8 cellular contexts compared by ENCODE assay signal in the genomic region with DNA sequence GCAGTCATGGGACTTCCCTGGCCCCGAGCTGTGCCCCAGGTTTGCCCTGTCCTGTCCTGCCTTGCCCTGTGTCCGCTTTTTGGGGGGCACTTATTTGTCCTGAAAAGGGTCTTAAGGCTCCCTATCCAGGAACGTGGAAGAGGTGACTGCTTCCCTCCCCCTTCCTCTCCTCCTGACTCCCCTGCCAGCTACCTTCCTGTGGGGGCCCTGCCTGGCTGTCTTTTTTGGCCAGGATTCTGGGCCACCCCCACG. TPM values are rescaled to one million over a fixed set of nuclear protein-coding genes. Genes with fewer than 3 reads are reported as not detected.
DNase-seq lines count a peak whose midpoint lies in the region; ATAC-seq and TF ChIP-seq lines count a peak whose summit lies in the region.

No MANE protein-coding gene starts in this region.

- peaks cover 3% of the 10 kb centered on the region for H3K36me3 Mint-ChIP-seq in activated B cell treated with CpG ODN at 0.5 μM for 24 hours (ENCODE audit: low read depth)

- TF ChIP-seq POLR2A in lower leg skin (IDR thresholded peaks at IDR 0.05): no peak

- H3K4me3 ChIP-seq in HFF-Myc (replicated peaks; ENCODE audit: low read depth, low read length) (peak overlapping the region; percentile 59), foreskin fibroblast (ENCODE audit: low read depth in 1 of 2, low read length in 2 of 2) (peak overlapping the region; percentile 49 to 62), skin epidermis (peak overlapping the region in 6 of 7 experiments; percentile 32 to 47 (median 38)), lower leg skin (ENCODE audit: low read depth, poor library complexity, severe bottlenecking) (no peak overlapping the region)

- no peaks in the 10 kb centered on the region for H3K27me3 Mint-ChIP-seq in activated B cell treated with CpG ODN at 0.5 μM for 24 hours

- peak overlapping the region; percentile 95 for H3K4me3 Mint-ChIP-seq in activated B cell treated with CpG ODN at 0.5 μM for 24 hours

- DNase-seq in HFF-Myc (ENCODE audit: extremely low read depth, low read depth) (no peak), activated B cell treated with CpG ODN at 0.5 μM for 24 hours (no peak), foreskin fibroblast (no peak), lower leg skin (ENCODE audit: low spot score in 2 of 2) (no peak), NCI-H146 treated with DMSO at 0.1 percent for 48 hours (lab: John Stamatoyannopoulos, UW; ENCODE audit: unreplicated experiment) (no peak)

- CTCF ChIA-PET in activated B cell treated with CpG ODN at 0.5 μM for 24 hours (lab: Charles Lee): interaction anchor here (0.9 to 1.4 kb wide), 3 partner anchors 10 to 181 kb away, joined by 3 to 5 read pairs (median 4); no protein-coding TSS in a partner anchor

- intact Hi-C loops in activated B cell treated with CpG ODN at 0.5 μM for 24 hours (cut with micrococcal nuclease): loop anchor here (2.0 kb wide), 1 partner anchor 1490 kb away; the partner anchor contains the start of genes ABHD17B and C9orf85
- intact Hi-C loops in lower leg skin (cut with DNase I; ENCODE audit: low total_unique reads): no loop called here

- 0 to 5% methylated on average over 4 of the region's 4 CpGs for whole genome bisulfite sequencing in lower leg skin, 2 donors

- peak overlapping the region; percentile 76 to 100 (median 95) for H3K27ac ChIP-seq in skin epidermis

- ATAC-seq in activated B cell treated with CpG ODN at 0.5 μM for 24 hours (ENCODE audit: low read depth): no peak
- ATAC-seq in HG02973 (IDR thresholded peaks at IDR 0.05; ENCODE audit: unreplicated experiment): no peak
- ATAC-seq in GM21825 (IDR thresholded peaks at IDR 0.05; ENCODE audit: unreplicated experiment): no peak

- POLR2A ChIA-PET in activated B cell treated with CpG ODN at 0.5 μM for 24 hours (lab: Charles Lee): interaction anchor here (0.7 to 4.3 kb wide), 8 partner anchors 10 to 1945 kb away, joined by 3 to 48 read pairs (median 4); partner anchors contain the start of gene ZFAND5

- H3K27ac Mint-ChIP-seq in activated B cell treated with CpG ODN at 0.5 μM for 24 hours: peak overlapping the region; percentile 98

- no peaks in the 10 kb centered on the region for H3K9me3 Mint-ChIP-seq in activated B cell treated with CpG ODN at 0.5 μM for 24 hours

- peaks cover 32% of the 10 kb centered on the region for H3K4me1 Mint-ChIP-seq in activated B cell treated with CpG ODN at 0.5 μM for 24 hours

- TF ChIP-seq CTCF in HFF-Myc (IDR thresholded peaks at IDR 0.05; ENCODE audit: low read depth, low read length, missing control alignments): no peak
- no peak for TF ChIP-seq CTCF in activated B cell treated with CpG ODN at 0.5 μM for 24 hours (IDR thresholded peaks at IDR 0.05)
- TF ChIP-seq CTCF in foreskin fibroblast (IDR thresholded peaks at IDR 0.05; ENCODE audit: low read depth, low read length): no peak
- no peak for TF ChIP-seq CTCF in lower leg skin (IDR thresholded peaks at IDR 0.05)

RNA-seq across cellular contexts. Expression of gene KLF9, which starts 6.5 kb away (rescaled TPM):
- total RNA-seq in activated B cell treated with CpG ODN at 0.5 μM for 24 hours (5.2 and 6.3 TPM in 2 replicates), lower leg skin (100 to 1,000 TPM in 2 of 4 donors, 10 to 100 TPM in 2; 71.5 to 198 (median 104) TPM)
